ENCODE assay signal across 12 cellular contexts in genomic region chr1:65170511-65171142, GRCh38. TPM values are rescaled to one million over a fixed set of nuclear protein-coding genes. Genes with fewer than 3 reads are reported as not detected.
DNase-seq lines count a peak whose midpoint lies in the region; ATAC-seq, FAIRE-seq and TF ChIP-seq lines count a peak whose summit lies in the region.
"Had no signal": no experiment of that assay in that cellular context is flagged by ENCODE, and none has a peak within 500 bp of the region (broad histone marks: within the 10 kb centered on the region; RNA-seq: fewer than 3 reads in every experiment).

No MANE protein-coding gene starts in this region.

- H3K27me3 ChIP-seq in HepG2 (ENCODE audit: control insufficient read depth in 1 of 2, insufficient read depth in 2 of 2, low read length in 2 of 2): no peaks in the 10 kb centered on the region
- H3K27me3 ChIP-seq in uterus: no peaks in the 10 kb centered on the region
- H3K27me3 ChIP-seq in brain microvascular endothelial cell (replicated peaks): no peaks in the 10 kb centered on the region
- no peaks in the 10 kb centered on the region for H3K27me3 ChIP-seq in BE2C

- peaks cover 50% of the 10 kb centered on the region for H4K20me1 ChIP-seq in HepG2 (ENCODE audit: insufficient read depth, low read length)

- no peak overlapping the region for H3K9ac ChIP-seq in HepG2 (ENCODE audit: insufficient read depth, low read depth, low read length)

- no TSS peak for BruUV-seq in HepG2 (replicated peaks; lab: Mats Ljungman, UMichigan)

- H3K4me3 ChIP-seq in cardiac fibroblast (replicated peaks in 1 of 2; ENCODE audit: low read depth in 2 of 2, low read length in 2 of 2) (no peak overlapping the region), HepG2 (replicated peaks in 1 of 3; ENCODE audit: insufficient read depth in 1 of 3, low read depth in 2 of 3, low read length in 3 of 3) (no peak overlapping the region), uterus (no peak overlapping the region), brain microvascular endothelial cell (ENCODE audit: low read depth, low read length) (no peak overlapping the region), BE2C (ENCODE audit: low read depth, low read length) (no peak overlapping the region)
- H3K4me3 ChIP-seq: HAP-1 had no signal

- H3K9me3 ChIP-seq in HepG2 (ENCODE audit: low read length) (no peaks in the 10 kb centered on the region), uterus (no peaks in the 10 kb centered on the region), BE2C (no peaks in the 10 kb centered on the region)
- H3K9me3 ChIP-seq: HAP-1 had no signal

- TF ChIP-seq RAD21 in HepG2 (CRISPR knock-in tag; IDR thresholded peaks at IDR 0.05): no peak

- in situ Hi-C loops in HepG2 (cut with HindIII; ENCODE audit: extremely low pct_ligation_motif_present, low pct_unique_long_range_greater_than_20kb): no loop called here
- in situ Hi-C loops in brain microvascular endothelial cell (cut with HindIII; ENCODE audit: low pct_ligation_motif_present, low sequenced_read_pairs): no loop called here

- H3K27ac ChIP-seq in HepG2 (ENCODE audit: extremely low read length, insufficient read depth, low read length) (peak overlapping the region; percentile 44), uterus (no peak overlapping the region), brain microvascular endothelial cell (no peak overlapping the region)

- POLR2A ChIA-PET in HepG2 (lab: Yijun Ruan, JAX): interaction anchor here (3.7 kb wide), 1 partner anchor 11 kb away, joined by 33 read pairs; no protein-coding TSS in a partner anchor

- H3K36me3 ChIP-seq in HepG2 (replicated peaks in 1 of 2; ENCODE audit: control insufficient read depth in 1 of 2, insufficient read depth in 2 of 2, low read length in 2 of 2): no peaks in the 10 kb centered on the region; a peak in 2 of 5 replicates
- no peaks in the 10 kb centered on the region for H3K36me3 ChIP-seq in uterus
- no peaks in the 10 kb centered on the region for H3K36me3 ChIP-seq in brain microvascular endothelial cell (replicated peaks)
- H3K36me3 ChIP-seq in BE2C: no peaks in the 10 kb centered on the region
- H3K36me3 ChIP-seq: HAP-1 had no signal

- TF ChIP-seq POLR2A in HepG2 (IDR thresholded peaks at IDR 0.05; ENCODE audit: insufficient read depth in 1 of 2, low read depth in 2 of 2, low read length in 2 of 2) (no peak), uterus (IDR thresholded peaks at IDR 0.05) (no peak)

- WGBS in HepG2 (ENCODE audit: low lambda C conversion rate): 84% methylated on average over 10 of the region's 10 CpGs

- TF ChIP-seq EP300 in HepG2 (IDR thresholded peaks at IDR 0.05; ENCODE audit: low read depth in 2 of 2, low read length in 2 of 2) (no peak), HepG2 (CRISPR knock-in tag; IDR thresholded peaks at IDR 0.05; ENCODE audit: borderline replicate concordance) (no peak)

- CTCF ChIA-PET in HepG2 (lab: Yijun Ruan, JAX; ENCODE audit: low intra/inter-chr PET ratio, low total read pairs): no interaction called here

- intact Hi-C loops in HepG2 (cut with micrococcal nuclease; ENCODE audit: unreplicated experiment) (loop anchor here (5.0 kb wide), 1 partner anchor 37 kb away; no protein-coding TSS in a partner anchor), uterus (cut with DNase I; ENCODE audit: low total_unique reads) (no loop called here)

- no peak overlapping the region for H3K4me2 ChIP-seq in HepG2 (ENCODE audit: low read depth, low read length)

- peak; percentile 67 for DNase-seq in NCI-H82 (lab: John Stamatoyannopoulos, UW)
- no peak for DNase-seq in NCI-H82 treated with DMSO at 0.1 percent for 48 hours (lab: John Stamatoyannopoulos, UW; ENCODE audit: unreplicated experiment)
- peak; percentile 69 to 77 for DNase-seq in cardiac fibroblast (ENCODE audit: low read depth in 2 of 2)
- DNase-seq in HepG2 (ENCODE audit: low spot score): no peak
- peak; percentile 27 to 34 for DNase-seq in uterus
- DNase-seq in brain microvascular endothelial cell: no peak
- DNase-seq in BE2C: no peak
- no peak for DNase-seq in stimulated activated CD4-positive, alpha-beta T cell treated with anti-CD3 and anti-CD28 coated beads, Interleukin-4, amount 100 ng/mL, for 1 hour
- DNase-seq: 8988T; effector memory CD4-positive, alpha-beta T cell; RPMI8226 had no signal

- peak; percentile 39 for FAIRE-seq in HepG2 (lab: Jason Lieb, UNC)

- no peak overlapping the region for H2AFZ ChIP-seq in HepG2 (ENCODE audit: low read length)

- no peak for TF ChIP-seq CTCF in cardiac fibroblast (IDR thresholded peaks at IDR 0.05; ENCODE audit: low read depth, low read length)
- no peak for TF ChIP-seq CTCF in HepG2 (CRISPR knock-in tag; IDR thresholded peaks at IDR 0.05)
- TF ChIP-seq CTCF in uterus (IDR thresholded peaks at IDR 0.05): no peak
- TF ChIP-seq CTCF in brain microvascular endothelial cell (IDR thresholded peaks at IDR 0.05; ENCODE audit: low read depth, low read length, missing control alignments): no peak
- TF ChIP-seq CTCF in BE2C (IDR thresholded peaks at IDR 0.05; ENCODE audit: low read depth, low read length): no peak

- peaks cover 90% of the 10 kb centered on the region for H3K4me1 ChIP-seq in HepG2 (ENCODE audit: insufficient read depth, low read length)
- H3K4me1 ChIP-seq in uterus: no peaks in the 10 kb centered on the region
- H3K4me1 ChIP-seq in BE2C: no peaks in the 10 kb centered on the region

- peaks cover 97% of the 10 kb centered on the region for H3K79me2 ChIP-seq in HepG2 (ENCODE audit: insufficient read depth, low read length)

- peak; percentile 27; the same call in 2 of the 3 replicates for ATAC-seq in HepG2

TF ChIP-seq in HepG2, 621 proteins besides CTCF, POLR2A, EP300 and RAD21 (continues in another document):
- TF ChIP-seq ATF4 (CRISPR knock-in tag; IDR thresholded peaks at IDR 0.05) (no peak), ZNF326 (CRISPR knock-in tag; IDR thresholded peaks at IDR 0.05; ENCODE audit: borderline replicate concordance) (no peak), MAZ (IDR thresholded peaks at IDR 0.05; ENCODE audit: borderline replicate concordance, low read depth, low read length) (no peak), MAZ (CRISPR knock-in tag; IDR thresholded peaks at IDR 0.05; ENCODE audit: low read depth) (no peak), ZNF597 (CRISPR knock-in tag; IDR thresholded peaks at IDR 0.05) (no peak), CEBPB (IDR thresholded peaks at IDR 0.05; ENCODE audit: borderline replicate concordance, low read depth, low read length) (peak; percentile 70), KMT2B (CRISPR knock-in tag; IDR thresholded peaks at IDR 0.05) (no peak), NFKB2 (CRISPR knock-in tag; IDR thresholded peaks at IDR 0.05; ENCODE audit: borderline replicate concordance) (no peak), CEBPG (CRISPR knock-in tag; IDR thresholded peaks at IDR 0.05) (0 out of 2 replicates have a peak, but pooled peaks have one; percentile 16), MAFK (conservative IDR thresholded peaks at IDR 0.05 in 1 of 2, IDR thresholded peaks at IDR 0.05 in 1 of 2; ENCODE audit: low read length in 2 of 2) (peak; percentile 97 to 98), CC2D1A (CRISPR knock-in tag; IDR thresholded peaks at IDR 0.05) (no peak), KDM3A (CRISPR knock-in tag; IDR thresholded peaks at IDR 0.05; ENCODE audit: low read depth) (no peak), ZFP36L2 (CRISPR knock-in tag; IDR thresholded peaks at IDR 0.05) (no peak), DR1 (CRISPR knock-in tag; IDR thresholded peaks at IDR 0.05) (no peak), ZFAT (CRISPR knock-in tag; conservative IDR thresholded peaks at IDR 0.05) (no peak)

RNA-seq across cellular contexts. Expression of gene AK4, which starts 22.6 kb away (rescaled TPM):
- 160 and 244 TPM in 2 replicates for total RNA-seq in HepG2 (2016; rRNA removed; fragmentation: Illumina TruSeq; extraction: Trizol)
- total RNA-seq in HepG2 (2016; cell fraction: cytosol; rRNA removed; fragmentation: Illumina TruSeq; extraction: Trizol; ENCODE audit: low read depth): 32.4 and 33.4 TPM in 2 replicates
- total RNA-seq in HepG2 (2016; cell fraction: insoluble cytoplasmic fraction; rRNA removed; fragmentation: Illumina TruSeq; extraction: Trizol): 159 and 236 TPM in 2 replicates
- 125 and 127 TPM in 2 replicates for total RNA-seq in HepG2 (2016; cell fraction: membrane; rRNA removed; fragmentation: Illumina TruSeq; extraction: Trizol)
- total RNA-seq in HepG2 (2016; cell fraction: nucleus; rRNA removed; fragmentation: Illumina TruSeq; extraction: Trizol): 62.2 and 67.7 TPM in 2 replicates
- 90.8 and 110 TPM in 2 replicates for polyA plus RNA-seq in HepG2 (2011; rRNA removed)
- 77.7 and 112 TPM in 2 replicates for polyA plus RNA-seq in HepG2 (2011; cell fraction: cytosol; rRNA removed)
- polyA plus RNA-seq in HepG2 (2011; cell fraction: nucleus; rRNA removed): 26.2 and 29.8 TPM in 2 replicates
- polyA plus RNA-seq in HepG2 (2012): 92.4 and 139 TPM in 2 replicates
- polyA plus RNA-seq in HepG2 (2016; cell fraction: cytosol; fragmentation: Illumina TruSeq; extraction: Trizol; ENCODE audit: low read depth): 33.0 and 40.9 TPM in 2 replicates
- polyA plus RNA-seq in HepG2 (2016; cell fraction: insoluble cytoplasmic fraction; fragmentation: Illumina TruSeq; extraction: Trizol; ENCODE audit: low read depth): 208 TPM in 2 replicates
- polyA plus RNA-seq in HepG2 (2016; cell fraction: membrane; fragmentation: Illumina TruSeq; extraction: Trizol; ENCODE audit: low read depth): 85.0 and 86.6 TPM in 2 replicates
- 69.6 and 74.5 TPM in 2 replicates for polyA plus RNA-seq in HepG2 (2016; cell fraction: nucleus; fragmentation: Illumina TruSeq; extraction: Trizol; ENCODE audit: insufficient read depth, low read depth)
- 13.2 and 122 TPM in 2 replicates for polyA minus RNA-seq in HepG2 (2011; rRNA and poly(A)+ RNA removed; ENCODE audit: low replicate concordance)
- polyA minus RNA-seq in HepG2 (2011; cell fraction: cytosol; rRNA and poly(A)+ RNA removed): 75.7 and 79.3 TPM in 2 replicates
- 69.5 and 75.5 TPM in 2 replicates for polyA minus RNA-seq in HepG2 (2011; cell fraction: nucleus; rRNA and poly(A)+ RNA removed)
- total RNA-seq in uterus: 10 to 100 TPM in 3 of 4 donors, 1 to 10 TPM in 1; 9.5 to 31.5 (median 18.5) TPM
- polyA plus RNA-seq in BE2C (2012; ENCODE audit: insufficient read depth, insufficient read length, low read depth): 1.5 TPM

Comparison
In these comparisons a context has a peak if more than half of its experiments do, and no peak if none do; other contexts are left out.
1. DNase-seq: peak in NCI-H82 (single experiment), cardiac fibroblast (2 of 2) and uterus (2 of 2); none in NCI-H82 treated with DMSO at 0.1 percent for 48 hours (single experiment), HepG2 (single experiment), brain microvascular endothelial cell (single experiment), BE2C (single experiment) and stimulated activated CD4-positive, alpha-beta T cell treated with anti-CD3 and anti-CD28 coated beads, Interleukin-4, amount 100 ng/mL, for 1 hour (single experiment).